In the genomic region with DNA sequence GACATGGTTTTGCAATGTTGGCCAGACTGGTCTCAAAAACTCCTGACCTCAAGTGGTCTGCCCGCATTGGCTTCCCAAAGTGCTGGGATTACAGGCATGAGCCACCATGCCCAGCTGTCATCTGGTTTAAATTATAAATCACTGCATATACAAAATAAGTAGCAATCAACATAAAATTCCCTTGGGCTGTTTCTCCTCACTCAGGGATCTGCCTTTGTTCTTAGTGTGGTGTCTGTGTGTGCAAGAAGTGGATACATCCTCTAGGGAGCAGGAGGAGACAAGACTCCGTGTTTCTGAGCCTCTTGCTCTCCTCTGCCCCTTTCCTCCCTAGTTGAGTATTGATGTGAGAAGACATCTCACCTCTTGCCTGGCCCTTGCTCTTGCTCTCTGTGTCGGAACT, we compare ENCODE assay signal across 12 cellular contexts.
DNase-seq lines count a peak whose midpoint lies in the region; ATAC-seq and TF ChIP-seq lines count a peak whose summit lies in the region.
"Had no signal": no experiment of that assay in that cellular context is flagged by ENCODE, and none has a peak within 500 bp of the region (broad histone marks: within the 10 kb centered on the region; RNA-seq: fewer than 3 reads in every experiment).

No MANE protein-coding gene starts in this region.

- H3K27ac ChIP-seq in GM23248 (no peak overlapping the region), SK-N-SH (ENCODE audit: low read depth in 2 of 2, low read length in 1 of 2) (no peak overlapping the region)

- H3K27me3 ChIP-seq in GM23248 (replicated peaks; ENCODE audit: insufficient read depth) (no peaks in the 10 kb centered on the region), SK-N-SH (ENCODE audit: insufficient read depth) (no peaks in the 10 kb centered on the region)
- H3K27me3 ChIP-seq: transverse colon had no signal

- H3K4me2 ChIP-seq in GM23248 (ENCODE audit: unreplicated experiment) (no peak overlapping the region), SK-N-SH (no peak overlapping the region)

- WGBS in GM23248 (ENCODE audit: low coverage in 1 of 2, low lambda C conversion rate in 2 of 2, missing lambda C conversion rate in 2 of 2), 2 experiments, result 31 to 33% methylated on average over 3 of the region's 3 CpGs
- WGBS in SK-N-SH (ENCODE audit: low lambda C conversion rate), result 24% methylated on average over 3 of the region's 3 CpGs

- H3K9ac ChIP-seq in GM23248 (no peak overlapping the region), SK-N-SH (no peak overlapping the region)

- TF ChIP-seq RAD21 in SK-N-SH (IDR thresholded peaks at IDR 0.05; ENCODE audit: low read length), result peak; percentile 50

- H4K20me1 ChIP-seq in GM23248 (ENCODE audit: insufficient read depth) (no peaks in the 10 kb centered on the region), SK-N-SH (ENCODE audit: insufficient read depth) (no peaks in the 10 kb centered on the region)

- H2AFZ ChIP-seq in GM23248 (no peak overlapping the region), SK-N-SH (ENCODE audit: low read depth) (no peak overlapping the region)

- H3K4me1 ChIP-seq in GM23248 (ENCODE audit: insufficient read depth), result no peaks in the 10 kb centered on the region
- H3K4me1 ChIP-seq in SK-N-SH (ENCODE audit: control insufficient read depth in 1 of 2, insufficient read depth in 2 of 2, low read depth in 1 of 2, low read length in 1 of 2), result peaks cover 0 to 11% of the 10 kb centered on the region in 2 experiments; a peak in 2 of 4 replicates

- ATAC-seq in GM18505 (IDR thresholded peaks at IDR 0.05; ENCODE audit: unreplicated experiment) (no peak), GM18511 (IDR thresholded peaks at IDR 0.05; ENCODE audit: unreplicated experiment) (no peak)

- CTCF ChIA-PET in SK-N-SH (lab: Yijun Ruan, JAX), result interaction anchor here (1.2 to 4.4 kb wide), 3 partner anchors 22 to 155 kb away, joined by 3 to 62 read pairs (median 4); a partner anchor contains a TSS

- H3F3A ChIP-seq in GM23248 (ENCODE audit: insufficient read depth), result no peaks in the 10 kb centered on the region; the same call in 1 of the 2 replicates
- peaks cover 4% of the 10 kb centered on the region for H3F3A ChIP-seq in SK-N-SH (replicated peaks; ENCODE audit: insufficient read depth)

- H3K9me3 ChIP-seq in GM23248 (ENCODE audit: low read depth) (no peaks in the 10 kb centered on the region), SK-N-SH (no peaks in the 10 kb centered on the region)
- H3K9me3 ChIP-seq: transverse colon had no signal

- H3K9me2 ChIP-seq in GM23248 (ENCODE audit: insufficient read depth) (no peaks in the 10 kb centered on the region), SK-N-SH (no peaks in the 10 kb centered on the region)

- no peaks in the 10 kb centered on the region for H3K36me3 ChIP-seq in GM23248 (ENCODE audit: low read depth)
- no peaks in the 10 kb centered on the region for H3K36me3 ChIP-seq in SK-N-SH (replicated peaks in 1 of 2; ENCODE audit: control insufficient read depth in 1 of 2, insufficient read depth in 2 of 2, low read length in 1 of 2)
- H3K36me3 ChIP-seq: transverse colon had no signal

- POLR2A ChIA-PET in SK-N-SH (lab: Yijun Ruan, JAX), result no interaction called here

- no peaks in the 10 kb centered on the region for H3K79me2 ChIP-seq in GM23248 (ENCODE audit: insufficient read depth)
- H3K79me2 ChIP-seq in SK-N-SH (ENCODE audit: insufficient read depth), result no peaks in the 10 kb centered on the region

- H3K4me3 ChIP-seq in GM23248, result no peak overlapping the region
- no peak overlapping the region for H3K4me3 ChIP-seq in SK-N-SH (ENCODE audit: low read depth in 2 of 2, low read length in 1 of 2)
- H3K4me3 ChIP-seq: transverse colon had no signal

- no peak for TF ChIP-seq EP300 in SK-N-SH (IDR thresholded peaks at IDR 0.05; ENCODE audit: borderline replicate concordance in 1 of 2, low read depth in 1 of 2, low read length in 1 of 2)

- peak; percentile 20 for DNase-seq in AG20443 (ENCODE audit: low spot score)
- DNase-seq in GM23248, result peak; percentile 23
- DNase-seq in SK-N-SH, result peak; percentile 43
- peak; percentile 38 for DNase-seq in glomerular visceral epithelial cell (ENCODE audit: extremely low spot score)
- DNase-seq in stimulated activated CD4-positive, alpha-beta T cell treated with anti-CD3 and anti-CD28 coated beads, Interleukin-1b, Interleukin-23, amount 100 ng/mL, for 48 hours, result no peak
- DNase-seq in cerebellar cortex (ENCODE audit: low spot score), result no peak
- DNase-seq: activated naive CD4-positive, alpha-beta T cell; CD4-positive, alpha-beta memory T cell; nucleus accumbens; transverse colon had no signal

- TF ChIP-seq POLR2A in GM18505 (IDR thresholded peaks at IDR 0.05; ENCODE audit: borderline replicate concordance, extremely low read depth, insufficient read depth, insufficient read length), result no peak

- in situ Hi-C loops in GM23248 (cut with MboI), result loop anchor here (10.0 kb wide), 1 partner anchor 152 kb away; a partner anchor contains a TSS

- no peak for TF ChIP-seq CTCF in SK-N-SH (IDR thresholded peaks at IDR 0.05)

TF ChIP-seq in SK-N-SH, 30 proteins besides CTCF, POLR2A, EP300 and RAD21:
- TF ChIP-seq NFIC (IDR thresholded peaks at IDR 0.05; ENCODE audit: borderline replicate concordance) (no peak), RFX5 (IDR thresholded peaks at IDR 0.05; ENCODE audit: low read length) (no peak), NRF1 (IDR thresholded peaks at IDR 0.05; ENCODE audit: low read depth, low read length) (no peak), CHD2 (IDR thresholded peaks at IDR 0.05; ENCODE audit: low read length, partially characterized antibody) (peak; percentile 23), FOSL2 (IDR thresholded peaks at IDR 0.05; ENCODE audit: borderline replicate concordance, low read depth) (no peak), GATA2 (CRISPR knock-in tag; IDR thresholded peaks at IDR 0.05) (no peak), RXRA (IDR thresholded peaks at IDR 0.05; ENCODE audit: borderline replicate concordance, low read depth) (no peak)
- TF ChIP-seq, protein P1, sequence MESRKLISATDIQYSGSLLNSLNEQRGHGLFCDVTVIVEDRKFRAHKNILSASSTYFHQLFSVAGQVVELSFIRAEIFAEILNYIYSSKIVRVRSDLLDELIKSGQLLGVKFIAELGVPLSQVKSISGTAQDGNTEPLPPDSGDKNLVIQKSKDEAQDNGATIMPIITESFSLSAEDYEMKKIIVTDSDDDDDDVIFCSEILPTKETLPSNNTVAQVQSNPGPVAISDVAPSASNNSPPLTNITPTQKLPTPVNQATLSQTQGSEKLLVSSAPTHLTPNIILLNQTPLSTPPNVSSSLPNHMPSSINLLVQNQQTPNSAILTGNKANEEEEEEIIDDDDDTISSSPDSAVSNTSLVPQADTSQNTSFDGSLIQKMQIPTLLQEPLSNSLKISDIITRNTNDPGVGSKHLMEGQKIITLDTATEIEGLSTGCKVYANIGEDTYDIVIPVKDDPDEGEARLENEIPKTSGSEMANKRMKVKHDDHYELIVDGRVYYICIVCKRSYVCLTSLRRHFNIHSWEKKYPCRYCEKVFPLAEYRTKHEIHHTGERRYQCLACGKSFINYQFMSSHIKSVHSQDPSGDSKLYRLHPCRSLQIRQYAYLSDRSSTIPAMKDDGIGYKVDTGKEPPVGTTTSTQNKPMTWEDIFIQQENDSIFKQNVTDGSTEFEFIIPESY (IDR thresholded peaks at IDR 0.05; ENCODE audit: borderline replicate concordance, low read depth), result no peak

Comparison
In these comparisons a context has a peak if more than half of its experiments do, and no peak if none do; other contexts are left out.
1. DNase-seq: peak in AG20443 (single experiment), GM23248 (single experiment), SK-N-SH (single experiment) and glomerular visceral epithelial cell (single experiment); none in stimulated activated CD4-positive, alpha-beta T cell treated with anti-CD3 and anti-CD28 coated beads, Interleukin-1b, Interleukin-23, amount 100 ng/mL, for 48 hours (single experiment) and cerebellar cortex (single experiment).